In genomic region chr6:118618676-118619377, GRCh38 we compare ENCODE assay signal across 8 cellular contexts. TPM values are rescaled to one million over a fixed set of nuclear protein-coding genes. Genes with fewer than 3 reads are reported as not detected.
DNase-seq lines count a peak whose midpoint lies in the region; ATAC-seq and TF ChIP-seq lines count a peak whose summit lies in the region.

No MANE protein-coding gene starts in this region.

- BruUV-seq in PC-3 (replicated peaks; lab: Mats Ljungman, UMichigan) = no TSS peak

- no peak overlapping the region for H3K4me3 ChIP-seq in BE2C (ENCODE audit: low read depth, low read length)
- H3K4me3 ChIP-seq in PC-3 (ENCODE audit: low read length) = no peak overlapping the region
- H3K4me3 ChIP-seq in fibroblast of villous mesenchyme (ENCODE audit: low read depth, low read length) = no peak overlapping the region
- H3K4me3 ChIP-seq in tibial artery = no peak overlapping the region

- no peaks in the 10 kb centered on the region for H3K9me2 ChIP-seq in PC-3 (replicated peaks; ENCODE audit: low read length)

- peak; percentile 92 for ATAC-seq in GM18907 (IDR thresholded peaks at IDR 0.05; ENCODE audit: unreplicated experiment)
- ATAC-seq in HG03175 (IDR thresholded peaks at IDR 0.05; ENCODE audit: unreplicated experiment) = peak; percentile 97
- peak; percentile 64 for ATAC-seq in PC-3
- ATAC-seq in omental fat pad (ENCODE audit: low FRiP score) = peak; percentile 28

- H3K4me1 ChIP-seq in BE2C (peaks cover 4% of the 10 kb centered on the region; the same call in 1 of the 2 replicates), PC-3 (ENCODE audit: insufficient read depth, low read length) (no peaks in the 10 kb centered on the region), tibial artery (peaks cover 0 to 7% (median 2%) of the 10 kb centered on the region in 4 donors)

- CTCF ChIA-PET in PC-3 (lab: Charles Lee) = no interaction called here

- H3K27me3 ChIP-seq in BE2C (no peaks in the 10 kb centered on the region), PC-3 (ENCODE audit: low read length) (no peaks in the 10 kb centered on the region), tibial artery (no peaks in the 10 kb centered on the region)

- peaks cover 8% of the 10 kb centered on the region; the same call in 1 of the 2 replicates for H3K79me2 ChIP-seq in PC-3 (ENCODE audit: low read length)

- H4K20me1 ChIP-seq in PC-3 (ENCODE audit: low read length) = no peaks in the 10 kb centered on the region

- DNase-seq in BE2C (peak; percentile 61), PC-3 (peak; percentile 53), fibroblast of villous mesenchyme (ENCODE audit: low read depth) (peak; percentile 40), omental fat pad (ENCODE audit: low spot score) (peak; percentile 38), tibial artery (peak; percentile 54 to 73)
- DNase-seq in activated T-helper 1 cell treated with anti-CD3 and anti-CD28 coated beads, Interleukin-2, amount 50 U/mL, for 16 hours (ENCODE audit: low read depth in 1 of 2, low spot score in 1 of 2) = peak; percentile 26 to 47

- intact Hi-C loops in PC-3 (cut with micrococcal nuclease) = no loop called here
- intact Hi-C loops in tibial artery (cut with DNase I; ENCODE audit: low total_unique reads) = no loop called here

- H3K9ac ChIP-seq in PC-3 (ENCODE audit: low read length) = no peak overlapping the region

- peak overlapping the region; percentile 36; the same call in 1 of the 2 replicates for H3K4me2 ChIP-seq in PC-3 (ENCODE audit: low read length)

- POLR2A ChIA-PET in PC-3 (lab: Charles Lee; ENCODE audit: unreplicated experiment) = no interaction called here

- H3K27ac ChIP-seq in PC-3 (ENCODE audit: low read length) (no peak overlapping the region), tibial artery (no peak overlapping the region)

- no peaks in the 10 kb centered on the region for H3F3A ChIP-seq in PC-3 (ENCODE audit: low read length, unreplicated experiment)

- no peak overlapping the region for H2AFZ ChIP-seq in PC-3 (ENCODE audit: low read length)

- peak; percentile 93 for TF ChIP-seq CTCF in BE2C (IDR thresholded peaks at IDR 0.05; ENCODE audit: low read depth, low read length)
- peak; percentile 80 for TF ChIP-seq CTCF in PC-3 (conservative IDR thresholded peaks at IDR 0.05; ENCODE audit: low read depth, low read length)
- TF ChIP-seq CTCF in fibroblast of villous mesenchyme (IDR thresholded peaks at IDR 0.05; ENCODE audit: insufficient read depth, low read depth, low read length) = peak; percentile 96
- peak in 1 of 3 donors; percentile 38 for TF ChIP-seq CTCF in omental fat pad (IDR thresholded peaks at IDR 0.05)
- TF ChIP-seq CTCF in tibial artery (IDR thresholded peaks at IDR 0.05) = peak; percentile 86 to 89

- H3K36me3 ChIP-seq in BE2C (no peaks in the 10 kb centered on the region), PC-3 (ENCODE audit: low read depth, low read length) (no peaks in the 10 kb centered on the region), tibial artery (no peaks in the 10 kb centered on the region)

- H3K9me3 ChIP-seq in BE2C (no peaks in the 10 kb centered on the region), PC-3 (ENCODE audit: low read length) (no peaks in the 10 kb centered on the region), tibial artery (no peaks in the 10 kb centered on the region)

RNA-seq across cellular contexts. Expression of gene CEP85L, which starts 32.6 kb away (rescaled TPM):
- 1.5 TPM for polyA plus RNA-seq in BE2C (2012; ENCODE audit: insufficient read depth, insufficient read length, low read depth)
- total RNA-seq in PC-3 (2014; rRNA removed) (3.9 and 7.8 TPM in 2 replicates), fibroblast of villous mesenchyme (13.2 and 16.4 TPM in 2 replicates), omental fat pad (10 to 100 TPM in 3 of 4 donors, 1 to 10 TPM in 1; 9.7 to 22.6 (median 14.4) TPM)

Comparison
In these comparisons a context has a peak if more than half of its experiments do, and no peak if none do; other contexts are left out.
1. ATAC-seq: peak in every context shown above with its lines; median percentile 97 in HG03175; 92 in GM18907; 64 in PC-3; 28 in omental fat pad.